In genomic region chr2:219609149-219609750, GRCh38 we compare ENCODE assay signal across 18 cellular contexts. TPM values are rescaled to one million over a fixed set of nuclear protein-coding genes. Genes with fewer than 3 reads are reported as not detected.
DNase-seq lines count a peak whose midpoint lies in the region; ATAC-seq and TF ChIP-seq lines count a peak whose summit lies in the region.
"Had no signal": no experiment of that assay in that cellular context is flagged by ENCODE, and none has a peak within 500 bp of the region (broad histone marks: within the 10 kb centered on the region; RNA-seq: fewer than 3 reads in every experiment).

No MANE protein-coding gene starts in this region.

- H3K27me3 Mint-ChIP-seq in activated CD8-positive, alpha-beta memory T cell treated with anti-CD3 and anti-CD28 coated beads, Interleukin-2, amount 10 ng/mL, durations not matched to agents 7 days and 5 days: no peaks in the 10 kb centered on the region
- H3K27me3 Mint-ChIP-seq in glutamatergic neuron (ENCODE audit: unreplicated experiment) (peaks cover 4% of the 10 kb centered on the region), nephron (ENCODE audit: low read depth) (no peaks in the 10 kb centered on the region), natural killer cell (ENCODE audit: low read depth in 2 of 2) (no peaks in the 10 kb centered on the region)
- H3K27me3 Mint-ChIP-seq: CD4-positive, alpha-beta memory T cell had no signal

- no peak for ATAC-seq in activated CD8-positive, alpha-beta memory T cell treated with anti-CD3 and anti-CD28 coated beads, Interleukin-2, amount 10 ng/mL, durations not matched to agents 7 days and 5 days
- no peak for ATAC-seq in natural killer cell
- no peak for ATAC-seq in GM21447 (IDR thresholded peaks at IDR 0.05; ENCODE audit: unreplicated experiment)

- CTCF ChIA-PET in activated CD8-positive, alpha-beta memory T cell treated with anti-CD3 and anti-CD28 coated beads, Interleukin-2, amount 10 ng/mL, durations not matched to agents 7 days and 5 days (lab: Charles Lee): interaction anchor here (1.1 kb wide), 1 partner anchor 12 kb away, joined by 3 read pairs; the partner anchor contains the start of gene STK11IP

- H3K27me3 ChIP-seq in tibial artery: no peaks in the 10 kb centered on the region
- H3K27me3 ChIP-seq: BE2C had no signal

- H3K4me3 Mint-ChIP-seq in activated CD8-positive, alpha-beta memory T cell treated with anti-CD3 and anti-CD28 coated beads, Interleukin-2, amount 10 ng/mL, durations not matched to agents 7 days and 5 days: no peak overlapping the region
- H3K4me3 Mint-ChIP-seq in glutamatergic neuron (ENCODE audit: unreplicated experiment) (no peak overlapping the region), nephron (no peak overlapping the region), natural killer cell (no peak overlapping the region)
- H3K4me3 Mint-ChIP-seq: CD4-positive, alpha-beta memory T cell had no signal

- peak overlapping the region; percentile 25 to 59 for H3K27ac ChIP-seq in tibial artery
- H3K27ac ChIP-seq: 22Rv1, RWPE1 had no signal

- intact Hi-C loops in tibial artery (cut with DNase I; ENCODE audit: low total_unique reads): no loop called here
- intact Hi-C loops in natural killer cell (cut with micrococcal nuclease): no loop called here

- H3K4me3 ChIP-seq in tibial artery: no peak overlapping the region
- H3K4me3 ChIP-seq: HAP-1 had no signal

- no peaks in the 10 kb centered on the region for H3K4me1 ChIP-seq in tibial artery
- H3K4me1 ChIP-seq: BE2C, HAP-1 had no signal

- DNase-seq in activated CD8-positive, alpha-beta memory T cell treated with anti-CD3 and anti-CD28 coated beads, Interleukin-2, amount 10 ng/mL, durations not matched to agents 7 days and 5 days: no peak
- DNase-seq in activated CD8-positive, alpha-beta memory T cell treated with anti-CD3 and anti-CD28 coated beads, Interleukin-2, amount 50 U/mL, for 4 hours: no peak
- DNase-seq in glutamatergic neuron (peak; percentile 44), tibial artery (peak in 1 of 2 donors; percentile 63), AG20443 (ENCODE audit: low spot score) (no peak), natural killer cell (no peak)
- DNase-seq: BE2C; CD4-positive, alpha-beta memory T cell; DMS79; MV-4-11; NCI-H1436; NCI-H2029 treated with DMSO at 0.1 percent for 48 hours; NCI-H748 treated with DMSO at 0.1 percent for 48 hours had no signal

- TF ChIP-seq CTCF in glutamatergic neuron (IDR thresholded peaks at IDR 0.05; ENCODE audit: partially characterized antibody, unreplicated experiment) (no peak), nephron (IDR thresholded peaks at IDR 0.05; ENCODE audit: unreplicated experiment in 3 of 3) (no peak), tibial artery (IDR thresholded peaks at IDR 0.05) (no peak), natural killer cell (IDR thresholded peaks at IDR 0.05) (no peak)

- no peaks in the 10 kb centered on the region for H3K9me3 Mint-ChIP-seq in activated CD8-positive, alpha-beta memory T cell treated with anti-CD3 and anti-CD28 coated beads, Interleukin-2, amount 10 ng/mL, durations not matched to agents 7 days and 5 days (ENCODE audit: low read depth)
- H3K9me3 Mint-ChIP-seq in glutamatergic neuron (ENCODE audit: unreplicated experiment): peaks cover 7% of the 10 kb centered on the region
- H3K9me3 Mint-ChIP-seq in nephron: no peaks in the 10 kb centered on the region
- H3K9me3 Mint-ChIP-seq in natural killer cell: no peaks in the 10 kb centered on the region
- H3K9me3 Mint-ChIP-seq: CD4-positive, alpha-beta memory T cell had no signal

- H3K9me3 ChIP-seq in tibial artery: no peaks in the 10 kb centered on the region
- H3K9me3 ChIP-seq: BE2C, HAP-1 had no signal

- peaks cover 1% of the 10 kb centered on the region for H3K36me3 Mint-ChIP-seq in activated CD8-positive, alpha-beta memory T cell treated with anti-CD3 and anti-CD28 coated beads, Interleukin-2, amount 10 ng/mL, durations not matched to agents 7 days and 5 days
- H3K36me3 Mint-ChIP-seq in glutamatergic neuron (ENCODE audit: unreplicated experiment) (peaks cover 5% of the 10 kb centered on the region), nephron (ENCODE audit: low read depth) (peaks cover 40% of the 10 kb centered on the region), natural killer cell (peaks cover 6% of the 10 kb centered on the region)

- H3K4me1 Mint-ChIP-seq in activated CD8-positive, alpha-beta memory T cell treated with anti-CD3 and anti-CD28 coated beads, Interleukin-2, amount 10 ng/mL, durations not matched to agents 7 days and 5 days: peaks cover 6% of the 10 kb centered on the region
- peaks cover 7% of the 10 kb centered on the region for H3K4me1 Mint-ChIP-seq in glutamatergic neuron (ENCODE audit: low read depth, unreplicated experiment)
- H3K4me1 Mint-ChIP-seq in nephron: peaks cover 24% of the 10 kb centered on the region
- peaks cover 8 to 19% of the 10 kb centered on the region in 2 donors for H3K4me1 Mint-ChIP-seq in natural killer cell

- H3K36me3 ChIP-seq in tibial artery: peaks cover 33 to 95% (median 70%) of the 10 kb centered on the region in 3 donors

- peak overlapping the region; percentile 23 for H3K27ac Mint-ChIP-seq in activated CD8-positive, alpha-beta memory T cell treated with anti-CD3 and anti-CD28 coated beads, Interleukin-2, amount 10 ng/mL, durations not matched to agents 7 days and 5 days
- H3K27ac Mint-ChIP-seq in glutamatergic neuron (ENCODE audit: unreplicated experiment): peak overlapping the region; percentile 55
- H3K27ac Mint-ChIP-seq in nephron: peak overlapping the region in 2 of 3 experiments; percentile 92 to 94
- H3K27ac Mint-ChIP-seq in natural killer cell: no peak overlapping the region
- H3K27ac Mint-ChIP-seq: CD4-positive, alpha-beta memory T cell had no signal

RNA-seq across cellular contexts. Expression of gene STK11IP, which starts 11.6 kb away (rescaled TPM):
- total RNA-seq in activated CD8-positive, alpha-beta memory T cell treated with anti-CD3 and anti-CD28 coated beads, Interleukin-2, amount 10 ng/mL, durations not matched to agents 7 days and 5 days: 10 to 100 TPM; 27.7 to 30.8 TPM
- total RNA-seq in glutamatergic neuron (ENCODE audit: unreplicated experiment) (34.5 TPM), natural killer cell (10 to 100 TPM; 56.1 to 76.0 (median 65.2) TPM)

RNA-seq across cellular contexts. Expression of gene SLC4A3, which starts 18.2 kb away (rescaled TPM):
- not detected for total RNA-seq in activated CD8-positive, alpha-beta memory T cell treated with anti-CD3 and anti-CD28 coated beads, Interleukin-2, amount 10 ng/mL, durations not matched to agents 7 days and 5 days
- total RNA-seq in glutamatergic neuron (ENCODE audit: unreplicated experiment) (24.4 TPM), natural killer cell (under 1 TPM in 2 of 3 donors, not detected in 1; 0.15 to 0.45 TPM)
- total RNA-seq: CD4-positive, alpha-beta memory T cell had no signal

RNA-seq across cellular contexts. Expression of gene INHA, which starts 37.1 kb away (rescaled TPM):
- total RNA-seq in activated CD8-positive, alpha-beta memory T cell treated with anti-CD3 and anti-CD28 coated beads, Interleukin-2, amount 10 ng/mL, durations not matched to agents 7 days and 5 days: not detected
- not detected for total RNA-seq in glutamatergic neuron (ENCODE audit: unreplicated experiment)
- not detected for total RNA-seq in natural killer cell
- total RNA-seq: CD4-positive, alpha-beta memory T cell had no signal

RNA-seq across cellular contexts. Expression of gene OBSL1, which starts 37.9 kb away (rescaled TPM):
- total RNA-seq in activated CD8-positive, alpha-beta memory T cell treated with anti-CD3 and anti-CD28 coated beads, Interleukin-2, amount 10 ng/mL, durations not matched to agents 7 days and 5 days: under 1 TPM in 1 of 2 experiments, not detected in 1; 0.16 TPM
- total RNA-seq in glutamatergic neuron (ENCODE audit: unreplicated experiment): 47.9 TPM
- 1 to 10 TPM in 1 of 3 donors, under 1 TPM in 2; 0.07 to 8.8 (median 0.32) TPM for total RNA-seq in natural killer cell

Comparison
In these comparisons a context has a peak if more than half of its experiments do, and no peak if none do; other contexts are left out.
1. H3K27ac Mint-ChIP-seq: peak in activated CD8-positive, alpha-beta memory T cell treated with anti-CD3 and anti-CD28 coated beads, Interleukin-2, amount 10 ng/mL, durations not matched to agents 7 days and 5 days (single experiment), glutamatergic neuron (single experiment) and nephron (2 of 3); none in natural killer cell (0 of 2).
2. RNA of gene SLC4A3, which starts 18.2 kb away (total RNA-seq): 24.4 TPM in glutamatergic neuron (single experiment); 0.15 to 0.45 TPM in natural killer cell and not detected in activated CD8-positive, alpha-beta memory T cell treated with anti-CD3 and anti-CD28 coated beads, Interleukin-2, amount 10 ng/mL, durations not matched to agents 7 days and 5 days; every median in the first group is over 10 times any median in the second.